In the genomic region with DNA sequence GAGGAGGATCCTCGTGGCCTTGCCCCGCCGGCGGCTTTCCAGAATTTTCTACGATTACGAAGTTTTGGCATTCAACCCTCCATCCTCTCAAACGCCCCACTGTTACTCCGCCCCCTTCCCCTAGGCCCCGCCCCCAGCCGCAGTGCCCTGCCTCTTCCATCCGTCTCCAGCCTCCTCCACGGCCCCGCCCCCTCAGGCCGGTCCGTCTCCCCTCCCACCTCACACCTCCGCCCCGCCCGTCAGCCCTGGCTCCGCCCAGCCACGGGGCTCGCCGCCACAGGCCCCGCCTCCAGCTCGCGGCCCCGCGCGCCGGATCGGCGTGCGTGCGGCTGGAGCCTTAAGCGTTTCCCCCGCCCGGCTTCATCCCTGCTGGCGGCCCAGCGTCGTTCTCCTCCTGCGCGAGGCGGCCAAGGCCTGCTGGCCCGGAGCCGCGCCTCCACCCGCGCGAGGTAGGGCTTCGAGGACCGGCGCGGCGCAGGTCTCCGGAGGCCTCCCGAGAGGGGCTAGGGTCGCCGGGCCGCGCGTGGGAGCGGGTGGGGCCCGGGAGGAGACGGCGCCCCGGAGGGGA, we compare ENCODE assay signal across 8 cellular contexts. TPM values are rescaled to one million over a fixed set of nuclear protein-coding genes. Genes with fewer than 3 reads are reported as not detected.
DNase-seq lines count a peak whose midpoint lies in the region; ATAC-seq and TF ChIP-seq lines count a peak whose summit lies in the region.

A gene with protein sequence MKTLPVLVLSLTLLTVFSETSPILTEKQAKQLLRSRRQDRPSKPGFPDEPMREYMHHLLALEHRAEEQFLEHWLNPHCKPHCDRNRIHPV (minus strand): TSS at position 109 of the 568 bp plus-strand sequence. CDS start 18,110 bp downstream, outside the sequence.
A gene (plus strand): TSS at position 340 of the 568 bp plus-strand sequence. CDS start 645 bp downstream, outside the sequence.

- H3K9me2 ChIP-seq in GM23338 (ENCODE audit: insufficient read depth) (no peaks in the 10 kb centered on the region), Karpas-422 (replicated peaks; ENCODE audit: insufficient read depth, low read length) (no peaks in the 10 kb centered on the region)

- peaks cover 45% of the 10 kb centered on the region for H3K4me1 Mint-ChIP-seq in GM23338
- H3K4me1 Mint-ChIP-seq in nephron progenitor cell, result peaks cover 44% of the 10 kb centered on the region
- H3K4me1 Mint-ChIP-seq in stimulated activated naive CD8-positive, alpha-beta T cell treated with anti-CD3 and anti-CD28 coated beads, Interleukin-15, Interleukin-2, amounts not matched to agents 100 ng/mL and 50 ng/mL, for 24 hours (ENCODE audit: low read depth), result peaks cover 66% of the 10 kb centered on the region

- peak; percentile 80 for ATAC-seq in GM23338

- peak within 1 kb of the TSS; percentile 92 for H2AFZ ChIP-seq in GM23338
- peak within 1 kb of the TSS; percentile 88 for H2AFZ ChIP-seq in Karpas-422 (ENCODE audit: low read length)

- no peak within 1 kb of the TSS for H3K27ac Mint-ChIP-seq in GM23338
- H3K27ac Mint-ChIP-seq in nephron progenitor cell, result no peak within 1 kb of the TSS
- peak within 1 kb of the TSS; percentile 84 for H3K27ac Mint-ChIP-seq in stimulated activated naive CD8-positive, alpha-beta T cell treated with anti-CD3 and anti-CD28 coated beads, Interleukin-15, Interleukin-2, amounts not matched to agents 100 ng/mL and 50 ng/mL, for 24 hours

- TF ChIP-seq CTCF in GM23338 (conservative IDR thresholded peaks at IDR 0.05; ENCODE audit: low read depth in 2 of 2) (no peak), fibroblast of pulmonary artery (IDR thresholded peaks at IDR 0.05; ENCODE audit: low read length, missing control alignments) (no peak), nephron progenitor cell (IDR thresholded peaks at IDR 0.05) (no peak)

- H3K79me2 ChIP-seq in GM23338 (replicated peaks; ENCODE audit: insufficient read depth), result peaks cover 12% of the 10 kb centered on the region
- H3K79me2 ChIP-seq in Karpas-422 (ENCODE audit: low read length), result no peaks in the 10 kb centered on the region

- H3K4me2 ChIP-seq in GM23338 (peak within 1 kb of the TSS; percentile 91), Karpas-422 (ENCODE audit: low read depth, low read length, poor library complexity, severe bottlenecking) (peak within 1 kb of the TSS; percentile 72)

- H3K4me3 Mint-ChIP-seq in GM23338, result peak within 1 kb of the TSS; percentile 81
- H3K4me3 Mint-ChIP-seq in nephron progenitor cell, result peak within 1 kb of the TSS; percentile 85
- H3K4me3 Mint-ChIP-seq in stimulated activated naive CD8-positive, alpha-beta T cell treated with anti-CD3 and anti-CD28 coated beads, Interleukin-15, Interleukin-2, amounts not matched to agents 100 ng/mL and 50 ng/mL, for 24 hours, result peak within 1 kb of the TSS; percentile 91

- H3K36me3 Mint-ChIP-seq in GM23338 (ENCODE audit: low read depth) (peaks cover 30% of the 10 kb centered on the region), nephron progenitor cell (ENCODE audit: low read depth) (peaks cover 38% of the 10 kb centered on the region)
- H3K36me3 Mint-ChIP-seq in stimulated activated naive CD8-positive, alpha-beta T cell treated with anti-CD3 and anti-CD28 coated beads, Interleukin-15, Interleukin-2, amounts not matched to agents 100 ng/mL and 50 ng/mL, for 24 hours (ENCODE audit: low read depth), result peaks cover 38% of the 10 kb centered on the region

- H4K20me1 ChIP-seq in GM23338 (replicated peaks; ENCODE audit: insufficient read depth) (peaks cover 4% of the 10 kb centered on the region; the same call in 1 of the 2 replicates), Karpas-422 (ENCODE audit: insufficient read depth, low read depth, low read length) (peaks cover 4% of the 10 kb centered on the region; the same call in 1 of the 2 replicates)

- peaks cover 24% of the 10 kb centered on the region for H3K27me3 Mint-ChIP-seq in GM23338 (ENCODE audit: insufficient read depth, low read depth, poor library complexity)
- peaks cover 58% of the 10 kb centered on the region for H3K27me3 Mint-ChIP-seq in nephron progenitor cell (ENCODE audit: low read depth, poor library complexity)
- H3K27me3 Mint-ChIP-seq in stimulated activated naive CD8-positive, alpha-beta T cell treated with anti-CD3 and anti-CD28 coated beads, Interleukin-15, Interleukin-2, amounts not matched to agents 100 ng/mL and 50 ng/mL, for 24 hours, result no peaks in the 10 kb centered on the region

- no peaks in the 10 kb centered on the region for H3K36me3 ChIP-seq in GM23338 (ENCODE audit: insufficient read depth)
- no peaks in the 10 kb centered on the region for H3K36me3 ChIP-seq in Karpas-422 (ENCODE audit: insufficient read depth, low read length)

- H3K9me3 ChIP-seq in Karpas-422 (ENCODE audit: low read length), result no peaks in the 10 kb centered on the region

- H3K27ac ChIP-seq in GM23338 (ENCODE audit: low read depth) (no peak within 1 kb of the TSS), Karpas-422 (ENCODE audit: low read length) (no peak within 1 kb of the TSS)

- H3K9me3 Mint-ChIP-seq in GM23338 (no peaks in the 10 kb centered on the region), nephron progenitor cell (no peaks in the 10 kb centered on the region)
- no peaks in the 10 kb centered on the region for H3K9me3 Mint-ChIP-seq in stimulated activated naive CD8-positive, alpha-beta T cell treated with anti-CD3 and anti-CD28 coated beads, Interleukin-15, Interleukin-2, amounts not matched to agents 100 ng/mL and 50 ng/mL, for 24 hours

- H3K9ac ChIP-seq in Karpas-422 (ENCODE audit: low read length), result peak within 1 kb of the TSS; percentile 73

- H3F3A ChIP-seq in GM23338 (replicated peaks; ENCODE audit: low read depth), result peaks cover 8% of the 10 kb centered on the region; the same call in 1 of the 2 replicates

- peak; percentile 95 for DNase-seq in Daoy (ENCODE audit: low read depth)
- peak; percentile 97 for DNase-seq in GM23338 (ENCODE audit: low spot score)
- peak; percentile 97 for DNase-seq in Karpas-422
- peak; percentile 89 for DNase-seq in RKO (ENCODE audit: low spot score)
- peak; percentile 98 for DNase-seq in activated T-helper 9 cell treated with anti-CD3 and anti-CD28 coated beads, Interleukin-2, amount 50 U/mL, for 16 hours (ENCODE audit: low read depth)
- DNase-seq in fibroblast of pulmonary artery (ENCODE audit: low read depth), result peak; percentile 96
- peak; percentile 99 for DNase-seq in nephron progenitor cell

- H3K4me1 ChIP-seq in GM23338 (ENCODE audit: insufficient read depth) (peaks cover 40% of the 10 kb centered on the region), Karpas-422 (ENCODE audit: low read length) (peaks cover 50% of the 10 kb centered on the region)

- H3K27me3 ChIP-seq in GM23338 (ENCODE audit: insufficient read depth) (peaks cover 31% of the 10 kb centered on the region), Karpas-422 (ENCODE audit: low read length) (peaks cover 4% of the 10 kb centered on the region; the same call in 1 of the 2 replicates)

- peak within 1 kb of the TSS; percentile 84 for H3K4me3 ChIP-seq in GM23338
- peak within 1 kb of the TSS; percentile 73 for H3K4me3 ChIP-seq in Karpas-422 (ENCODE audit: low read length)
- H3K4me3 ChIP-seq in fibroblast of pulmonary artery (replicated peaks; ENCODE audit: low read depth, low read length), result peak within 1 kb of the TSS; percentile 73

TF ChIP-seq in GM23338, 12 proteins besides CTCF, POLR2A, EP300 and RAD21:
- TF ChIP-seq POLR2AphosphoS5 (IDR thresholded peaks at IDR 0.05; ENCODE audit: low read depth) (peak; percentile 29; the same call in 1 of the 2 replicates), STAT1 (IDR thresholded peaks at IDR 0.05; ENCODE audit: unreplicated experiment) (no peak)

RNA-seq across cellular contexts. Expression of the first gene that starts in this region (rescaled TPM):
- 0.17 TPM in 1 of 2 replicates, not detected in the other for total RNA-seq in Daoy (2014; rRNA removed; shearing (Covaris generic))
- 0.85 and 1.0 TPM in 2 replicates for total RNA-seq in GM23338 (2014; rRNA removed; shearing (Covaris generic))
- 2.7 and 3.7 TPM in 2 replicates for polyA plus RNA-seq in GM23338 (2016; fragmentation: Nextera tagmentation; extraction: Ambion mirVana)
- total RNA-seq in Karpas-422 (2014; rRNA removed; shearing (Covaris generic); ENCODE audit: low replicate concordance), result 0.32 TPM in 1 of 2 replicates, not detected in the other

RNA-seq across cellular contexts. Expression of the second gene that starts in this region (rescaled TPM):
- total RNA-seq in Daoy (2014; rRNA removed; shearing (Covaris generic)), result 0.17 and 0.24 TPM in 2 replicates
- total RNA-seq in GM23338 (2014; rRNA removed; shearing (Covaris generic)), result 5.9 and 10.1 TPM in 2 replicates
- 3.9 and 4.1 TPM in 2 replicates for polyA plus RNA-seq in GM23338 (2016; fragmentation: Nextera tagmentation; extraction: Ambion mirVana)
- total RNA-seq in Karpas-422 (2014; rRNA removed; shearing (Covaris generic); ENCODE audit: low replicate concordance), result 0.30 and 0.32 TPM in 2 replicates

Comparison
In these comparisons a context has a peak if more than half of its experiments do, and no peak if none do; other contexts are left out.
1. Peak in DNase-seq in Daoy; RNA of the genes that start here not detected or under 1 TPM.
2. Peak in DNase-seq, H3K4me3 ChIP-seq, H3K9ac ChIP-seq and H3K4me2 ChIP-seq in Karpas-422; RNA of the genes that start here not detected or under 1 TPM.